ENCODE assay signal across 8 cellular contexts in genomic region chr19:45815501-45816216, GRCh38. TPM values are rescaled to one million over a fixed set of nuclear protein-coding genes. Genes with fewer than 3 reads are reported as not detected.
DNase-seq lines count a peak whose midpoint lies in the region; TF ChIP-seq lines count a peak whose summit lies in the region.
"Had no signal": no experiment of that assay in that cellular context is flagged by ENCODE, and none has a peak within 500 bp of the region (broad histone marks: within the 10 kb centered on the region; RNA-seq: fewer than 3 reads in every experiment).

No MANE protein-coding gene starts in this region.

- H3K4me3 ChIP-seq in SJCRH30 (peak overlapping the region; percentile 56), ectodermal cell (ENCODE audit: insufficient read depth, low read depth, low read length) (peak overlapping the region; percentile 57), thymus (ENCODE audit: low read length) (peak overlapping the region; percentile 46)

- H3K27me3 ChIP-seq in SJCRH30 (no peaks in the 10 kb centered on the region), ectodermal cell (ENCODE audit: control insufficient read depth, insufficient read depth, low read length, poor library complexity, severe bottlenecking) (peaks cover 4% of the 10 kb centered on the region), thymus (ENCODE audit: control insufficient read depth, insufficient read depth) (peaks cover 2% of the 10 kb centered on the region)

- H3K36me3 ChIP-seq in SJCRH30, result peaks cover 6% of the 10 kb centered on the region; the same call in 1 of the 2 replicates
- peaks cover 2% of the 10 kb centered on the region for H3K36me3 ChIP-seq in ectodermal cell (ENCODE audit: control insufficient read depth, insufficient read depth, low read length)
- peaks cover 6% of the 10 kb centered on the region for H3K36me3 ChIP-seq in thymus (ENCODE audit: control insufficient read depth, insufficient read depth)

- H3K4me1 ChIP-seq in SJCRH30 (peaks cover 11% of the 10 kb centered on the region; the same call in 1 of the 2 replicates), ectodermal cell (ENCODE audit: control insufficient read depth, insufficient read depth, low read length) (peaks cover 21% of the 10 kb centered on the region), thymus (ENCODE audit: control insufficient read depth, insufficient read depth, low read length) (no peaks in the 10 kb centered on the region)

- peak; percentile 43 to 54 for DNase-seq in SJCRH30
- peak in 1 of 2 experiments; percentile 68 for DNase-seq in mesothelial cell of epicardium (ENCODE audit: low spot score in 2 of 2, unreplicated experiment in 2 of 2)
- no peak for DNase-seq in AG20443 (ENCODE audit: low spot score)
- DNase-seq in SW 1271 (lab: John Stamatoyannopoulos, UW), result no peak
- no peak for DNase-seq in G401 (ENCODE audit: low spot score)
- DNase-seq: NCI-H446 had no signal

- H3K4me3 Mint-ChIP-seq in mesothelial cell of epicardium, result peak overlapping the region; percentile 91

- peaks cover 6% of the 10 kb centered on the region for H3K4me1 Mint-ChIP-seq in mesothelial cell of epicardium

- H3K9me3 ChIP-seq in SJCRH30 (replicated peaks), result no peaks in the 10 kb centered on the region
- H3K9me3 ChIP-seq in ectodermal cell (ENCODE audit: control insufficient read depth, low read length), result no peaks in the 10 kb centered on the region
- H3K9me3 ChIP-seq in thymus (ENCODE audit: control insufficient read depth), result no peaks in the 10 kb centered on the region

- H3K27ac ChIP-seq in SJCRH30, result peak overlapping the region; percentile 21
- H3K27ac ChIP-seq in ectodermal cell (ENCODE audit: insufficient read depth, low read depth, low read length, poor library complexity, severe bottlenecking), result no peak overlapping the region
- H3K27ac ChIP-seq in thymus (ENCODE audit: low read depth), result no peak overlapping the region

- WGBS in ectodermal cell, 2 experiments, result 1 to 2% methylated on average over 43 of the region's 43 CpGs
- WGBS in thymus, result 7% methylated on average over 43 of the region's 43 CpGs

- H3K27me3 Mint-ChIP-seq in mesothelial cell of epicardium (ENCODE audit: low read depth), result no peaks in the 10 kb centered on the region

- no peak for TF ChIP-seq CTCF in mesothelial cell of epicardium (IDR thresholded peaks at IDR 0.05; ENCODE audit: unreplicated experiment)

- H3K27ac Mint-ChIP-seq in mesothelial cell of epicardium, result peak overlapping the region; percentile 90

- in situ Hi-C loops in G401 (cut with HindIII; ENCODE audit: low sequenced_read_pairs), result no loop called here

- no peaks in the 10 kb centered on the region for H3K9me3 Mint-ChIP-seq in mesothelial cell of epicardium

- peaks cover 6% of the 10 kb centered on the region for H3K36me3 Mint-ChIP-seq in mesothelial cell of epicardium

RNA-seq across cellular contexts. Expression of gene RSPH6A, which starts 0.6 kb away (rescaled TPM):
- 0.22 TPM in 1 of 2 replicates, not detected in the other for total RNA-seq in SJCRH30 (2014; rRNA removed; shearing (Covaris generic))
- polyA plus RNA-seq in ectodermal cell (2013, experiment 1 of 4), result not detected
- not detected for polyA plus RNA-seq in ectodermal cell (2013, experiment 2 of 4)
- polyA plus RNA-seq in ectodermal cell (2013, experiment 3 of 4), result not detected
- polyA plus RNA-seq in ectodermal cell (2013, experiment 4 of 4), result 0.08 TPM
- total RNA-seq in mesothelial cell of epicardium, result 0.44 to 0.56 TPM (median 0.50 TPM) in 3 replicates
- polyA plus RNA-seq in thymus, result 0.14 TPM
- total RNA-seq in G401 (2014; rRNA removed; shearing (Covaris generic)), result 0.12 TPM in 1 of 2 replicates, not detected in the other

RNA-seq across cellular contexts. Expression of gene DMWD, which starts 23.0 kb away (rescaled TPM):
- total RNA-seq in SJCRH30 (2014; rRNA removed; shearing (Covaris generic)), result 43.5 and 52.9 TPM in 2 replicates
- polyA plus RNA-seq in ectodermal cell (2013, experiment 1 of 4), result 56.5 TPM
- polyA plus RNA-seq in ectodermal cell (2013, experiment 2 of 4), result 65.6 TPM
- 55.3 TPM for polyA plus RNA-seq in ectodermal cell (2013, experiment 3 of 4)
- polyA plus RNA-seq in ectodermal cell (2013, experiment 4 of 4), result 59.6 TPM
- total RNA-seq in mesothelial cell of epicardium, result 109 to 120 TPM (median 116 TPM) in 3 replicates
- 18.1 TPM for polyA plus RNA-seq in thymus
- total RNA-seq in G401 (2014; rRNA removed; shearing (Covaris generic)), result 20.5 and 28.6 TPM in 2 replicates

RNA-seq across cellular contexts. Expression of gene DMPK, which starts 33.4 kb away (rescaled TPM):
- 79.8 and 84.2 TPM in 2 replicates for total RNA-seq in SJCRH30 (2014; rRNA removed; shearing (Covaris generic))
- 61.0 TPM for polyA plus RNA-seq in ectodermal cell (2013, experiment 1 of 4)
- 62.9 TPM for polyA plus RNA-seq in ectodermal cell (2013, experiment 2 of 4)
- 46.2 TPM for polyA plus RNA-seq in ectodermal cell (2013, experiment 3 of 4)
- polyA plus RNA-seq in ectodermal cell (2013, experiment 4 of 4), result 56.1 TPM
- 126 to 130 TPM (median 127 TPM) in 3 replicates for total RNA-seq in mesothelial cell of epicardium
- polyA plus RNA-seq in thymus, result 59.4 TPM
- 22.4 and 37.5 TPM in 2 replicates for total RNA-seq in G401 (2014; rRNA removed; shearing (Covaris generic))

RNA-seq across cellular contexts. Expression of gene SIX5, which starts 46.6 kb away (rescaled TPM):
- total RNA-seq in SJCRH30 (2014; rRNA removed; shearing (Covaris generic)), result 6.0 and 6.6 TPM in 2 replicates
- 54.2 TPM for polyA plus RNA-seq in ectodermal cell (2013, experiment 1 of 4)
- polyA plus RNA-seq in ectodermal cell (2013, experiment 2 of 4), result 53.6 TPM
- 51.7 TPM for polyA plus RNA-seq in ectodermal cell (2013, experiment 3 of 4)
- 55.2 TPM for polyA plus RNA-seq in ectodermal cell (2013, experiment 4 of 4)
- 44.3 to 50.3 TPM (median 47.3 TPM) in 3 replicates for total RNA-seq in mesothelial cell of epicardium
- polyA plus RNA-seq in thymus, result 7.0 TPM
- 22.1 and 27.9 TPM in 2 replicates for total RNA-seq in G401 (2014; rRNA removed; shearing (Covaris generic))

RNA-seq across cellular contexts. Expression of gene SYMPK, which starts 47.3 kb away (rescaled TPM):
- total RNA-seq in SJCRH30 (2014; rRNA removed; shearing (Covaris generic)), result 25.6 and 32.6 TPM in 2 replicates
- polyA plus RNA-seq in ectodermal cell (2013, experiment 1 of 4), result 77.6 TPM
- 78.5 TPM for polyA plus RNA-seq in ectodermal cell (2013, experiment 2 of 4)
- polyA plus RNA-seq in ectodermal cell (2013, experiment 3 of 4), result 64.5 TPM
- 66.3 TPM for polyA plus RNA-seq in ectodermal cell (2013, experiment 4 of 4)
- 89.3 to 93.4 TPM (median 92.6 TPM) in 3 replicates for total RNA-seq in mesothelial cell of epicardium
- polyA plus RNA-seq in thymus, result 151 TPM
- total RNA-seq in G401 (2014; rRNA removed; shearing (Covaris generic)), result 131 and 136 TPM in 2 replicates

Comparison
In these comparisons a context has a peak if more than half of its experiments do, and no peak if none do; other contexts are left out.
1. DNase-seq: peak in SJCRH30 (2 of 2); none in AG20443 (single experiment), SW 1271 (0 of 2) and G401 (single experiment).
2. Peak in every context shown above with its lines, with median percentiles within 50 percentile points of each other: H3K4me3 ChIP-seq.